In genomic region chr13:49371943-49372636, GRCh38 we compare ENCODE assay signal across 1 cellular context.
TF ChIP-seq lines count a peak whose summit lies in the region.

No MANE protein-coding gene starts in this region.

TF ChIP-seq in HEK293, 187 proteins besides CTCF, POLR2A, EP300 and RAD21 (continued from another document and continues in another):
- no peak for TF ChIP-seq ZNF148 (tag by site-specific recombination; IDR thresholded peaks at IDR 0.05; ENCODE audit: borderline replicate concordance)
- TF ChIP-seq ZNF571 (tag by site-specific recombination; IDR thresholded peaks at IDR 0.05) = no peak
- peak; percentile 66; the same call in 1 of the 2 replicates for TF ChIP-seq OSR2 (tag by site-specific recombination; IDR thresholded peaks at IDR 0.05)
- TF ChIP-seq ZNF394 (tag by site-specific recombination; IDR thresholded peaks at IDR 0.05; ENCODE audit: borderline replicate concordance) = 0 out of 2 replicates have a peak, but pooled peaks have one; percentile 12
- no peak for TF ChIP-seq ZNF223 (tag by site-specific recombination; IDR thresholded peaks at IDR 0.05)
- no peak for TF ChIP-seq SETDB1 (IDR thresholded peaks at IDR 0.05; ENCODE audit: insufficient read length, low read length)
- no peak for TF ChIP-seq ZFP41 (tag by site-specific recombination; IDR thresholded peaks at IDR 0.05; ENCODE audit: borderline replicate concordance)
- TF ChIP-seq SP7 (tag by site-specific recombination; IDR thresholded peaks at IDR 0.05) = peak; percentile 33; the same call in 1 of the 2 replicates
- TF ChIP-seq ZNF521 (tag by site-specific recombination; IDR thresholded peaks at IDR 0.05) = no peak
- no peak for TF ChIP-seq KLF9 (tag by site-specific recombination; IDR thresholded peaks at IDR 0.05; ENCODE audit: low read depth)
- TF ChIP-seq, protein P1, sequence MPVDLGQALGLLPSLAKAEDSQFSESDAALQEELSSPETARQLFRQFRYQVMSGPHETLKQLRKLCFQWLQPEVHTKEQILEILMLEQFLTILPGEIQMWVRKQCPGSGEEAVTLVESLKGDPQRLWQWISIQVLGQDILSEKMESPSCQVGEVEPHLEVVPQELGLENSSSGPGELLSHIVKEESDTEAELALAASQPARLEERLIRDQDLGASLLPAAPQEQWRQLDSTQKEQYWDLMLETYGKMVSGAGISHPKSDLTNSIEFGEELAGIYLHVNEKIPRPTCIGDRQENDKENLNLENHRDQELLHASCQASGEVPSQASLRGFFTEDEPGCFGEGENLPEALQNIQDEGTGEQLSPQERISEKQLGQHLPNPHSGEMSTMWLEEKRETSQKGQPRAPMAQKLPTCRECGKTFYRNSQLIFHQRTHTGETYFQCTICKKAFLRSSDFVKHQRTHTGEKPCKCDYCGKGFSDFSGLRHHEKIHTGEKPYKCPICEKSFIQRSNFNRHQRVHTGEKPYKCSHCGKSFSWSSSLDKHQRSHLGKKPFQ (tag by site-specific recombination; IDR thresholded peaks at IDR 0.05) = no peak
- no peak for TF ChIP-seq ZNF660 (tag by site-specific recombination; IDR thresholded peaks at IDR 0.05)
- TF ChIP-seq ZNF837 (tag by site-specific recombination; IDR thresholded peaks at IDR 0.05) = no peak
- TF ChIP-seq KLF10 (tag by site-specific recombination; IDR thresholded peaks at IDR 0.05) = no peak
- no peak for TF ChIP-seq ZNF324 (tag by site-specific recombination; IDR thresholded peaks at IDR 0.05)
- no peak for TF ChIP-seq ZFP3 (tag by site-specific recombination; IDR thresholded peaks at IDR 0.05; ENCODE audit: low read depth)
- TF ChIP-seq ZNF350 (tag by site-specific recombination; IDR thresholded peaks at IDR 0.05) = peak; percentile 60; the same call in 1 of the 2 replicates
- TF ChIP-seq ZSCAN4 (tag by site-specific recombination; IDR thresholded peaks at IDR 0.05) = no peak
- peak; percentile 88 for TF ChIP-seq FEZF1 (tag by site-specific recombination; IDR thresholded peaks at IDR 0.05)
- no peak for TF ChIP-seq PATZ1 (tag by site-specific recombination; IDR thresholded peaks at IDR 0.05)
- no peak for TF ChIP-seq REPIN1 (tag by site-specific recombination; IDR thresholded peaks at IDR 0.05; ENCODE audit: low read depth)
- no peak for TF ChIP-seq ZSCAN16 (tag by site-specific recombination; IDR thresholded peaks at IDR 0.05)
- TF ChIP-seq ZNF626 (tag by site-specific recombination; IDR thresholded peaks at IDR 0.05) = no peak
- no peak for TF ChIP-seq ZIC2 (tag by site-specific recombination; IDR thresholded peaks at IDR 0.05)
- TF ChIP-seq, protein P2, sequence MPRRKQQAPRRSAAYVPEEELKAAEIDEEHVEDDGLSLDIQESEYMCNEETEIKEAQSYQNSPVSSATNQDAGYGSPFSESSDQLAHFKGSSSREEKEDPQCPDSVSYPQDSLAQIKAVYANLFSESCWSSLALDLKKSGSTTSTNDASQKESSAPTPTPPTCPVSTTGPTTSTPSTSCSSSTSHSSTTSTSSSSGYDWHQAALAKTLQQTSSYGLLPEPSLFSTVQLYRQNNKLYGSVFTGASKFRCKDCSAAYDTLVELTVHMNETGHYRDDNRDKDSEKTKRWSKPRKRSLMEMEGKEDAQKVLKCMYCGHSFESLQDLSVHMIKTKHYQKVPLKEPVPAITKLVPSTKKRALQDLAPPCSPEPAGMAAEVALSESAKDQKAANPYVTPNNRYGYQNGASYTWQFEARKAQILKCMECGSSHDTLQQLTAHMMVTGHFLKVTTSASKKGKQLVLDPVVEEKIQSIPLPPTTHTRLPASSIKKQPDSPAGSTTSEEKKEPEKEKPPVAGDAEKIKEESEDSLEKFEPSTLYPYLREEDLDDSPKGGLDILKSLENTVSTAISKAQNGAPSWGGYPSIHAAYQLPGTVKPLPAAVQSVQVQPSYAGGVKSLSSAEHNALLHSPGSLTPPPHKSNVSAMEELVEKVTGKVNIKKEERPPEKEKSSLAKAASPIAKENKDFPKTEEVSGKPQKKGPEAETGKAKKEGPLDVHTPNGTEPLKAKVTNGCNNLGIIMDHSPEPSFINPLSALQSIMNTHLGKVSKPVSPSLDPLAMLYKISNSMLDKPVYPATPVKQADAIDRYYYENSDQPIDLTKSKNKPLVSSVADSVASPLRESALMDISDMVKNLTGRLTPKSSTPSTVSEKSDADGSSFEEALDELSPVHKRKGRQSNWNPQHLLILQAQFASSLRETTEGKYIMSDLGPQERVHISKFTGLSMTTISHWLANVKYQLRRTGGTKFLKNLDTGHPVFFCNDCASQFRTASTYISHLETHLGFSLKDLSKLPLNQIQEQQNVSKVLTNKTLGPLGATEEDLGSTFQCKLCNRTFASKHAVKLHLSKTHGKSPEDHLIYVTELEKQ (tag by site-specific recombination; IDR thresholded peaks at IDR 0.05; ENCODE audit: borderline replicate concordance) = no peak
- TF ChIP-seq ZNF266 (tag by site-specific recombination; IDR thresholded peaks at IDR 0.05; ENCODE audit: low read depth) = no peak
- no peak for TF ChIP-seq ZNF513 (tag by site-specific recombination; IDR thresholded peaks at IDR 0.05)
- TF ChIP-seq ZBTB6 (tag by site-specific recombination; IDR thresholded peaks at IDR 0.05) = no peak
- TF ChIP-seq, protein P3, sequence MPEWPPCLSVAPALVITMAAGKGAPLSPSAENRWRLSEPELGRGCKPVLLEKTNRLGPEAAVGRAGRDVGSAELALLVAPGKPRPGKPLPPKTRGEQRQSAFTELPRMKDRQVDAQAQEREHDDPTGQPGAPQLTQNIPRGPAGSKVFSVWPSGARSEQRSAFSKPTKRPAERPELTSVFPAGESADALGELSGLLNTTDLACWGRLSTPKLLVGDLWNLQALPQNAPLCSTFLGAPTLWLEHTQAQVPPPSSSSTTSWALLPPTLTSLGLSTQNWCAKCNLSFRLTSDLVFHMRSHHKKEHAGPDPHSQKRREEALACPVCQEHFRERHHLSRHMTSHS (tag by site-specific recombination; IDR thresholded peaks at IDR 0.05) = no peak
- no peak for TF ChIP-seq ZNF585B (tag by site-specific recombination; IDR thresholded peaks at IDR 0.05)
- peak; percentile 44; the same call in 1 of the 2 replicates for TF ChIP-seq ZNF10 (tag by site-specific recombination; IDR thresholded peaks at IDR 0.05)
- no peak for TF ChIP-seq EGR2 (tag by site-specific recombination; IDR thresholded peaks at IDR 0.05; ENCODE audit: low read depth)
- no peak for TF ChIP-seq RBAK (tag by site-specific recombination; IDR thresholded peaks at IDR 0.05)
- TF ChIP-seq PRDM2 (tag by site-specific recombination; IDR thresholded peaks at IDR 0.05; ENCODE audit: borderline replicate concordance) = no peak
- TF ChIP-seq ZBTB20 (tag by site-specific recombination; IDR thresholded peaks at IDR 0.05) = no peak
- TF ChIP-seq ZNF138 (tag by site-specific recombination; IDR thresholded peaks at IDR 0.05; ENCODE audit: borderline replicate concordance) = no peak
- TF ChIP-seq ZNF112 (tag by site-specific recombination; IDR thresholded peaks at IDR 0.05) = no peak
- no peak for TF ChIP-seq ZNF791 (tag by site-specific recombination; IDR thresholded peaks at IDR 0.05)
- TF ChIP-seq SP2 (tag by site-specific recombination; IDR thresholded peaks at IDR 0.05) = peak; percentile 25; the same call in 1 of the 2 replicates
- no peak for TF ChIP-seq ZNF214 (tag by site-specific recombination; IDR thresholded peaks at IDR 0.05; ENCODE audit: borderline replicate concordance)
- no peak for TF ChIP-seq ZBTB1 (tag by site-specific recombination; IDR thresholded peaks at IDR 0.05)
- no peak for TF ChIP-seq TRIM28 (IDR thresholded peaks at IDR 0.05; ENCODE audit: borderline replicate concordance, low read length)
- no peak for TF ChIP-seq ZNF747 (tag by site-specific recombination; IDR thresholded peaks at IDR 0.05)
- TF ChIP-seq ZBTB48 (tag by site-specific recombination; IDR thresholded peaks at IDR 0.05) = no peak
